In genomic region chr3:71646971-71647370, GRCh38 we compare ENCODE assay signal across 29 cellular contexts.
"Had no signal": no experiment of that assay in that cellular context is flagged by ENCODE, and none has a peak within 500 bp of the region (broad histone marks: within the 10 kb centered on the region; RNA-seq: fewer than 3 reads in every experiment).

No MANE protein-coding gene starts in this region.

- H3K27ac ChIP-seq: ascending aorta, brain microvascular endothelial cell, esophagus muscularis mucosa, foreskin keratinocyte, gastrocnemius medialis, heart left ventricle, VCaP had no signal

- H3K36me3 ChIP-seq: ascending aorta, brain microvascular endothelial cell, esophagus muscularis mucosa, gastrocnemius medialis, heart left ventricle had no signal

- DNase-seq: activated CD4-positive, alpha-beta memory T cell treated with anti-CD3 and anti-CD28 coated beads, Interleukin-2, amount 10 ng/mL, durations not matched to agents 7 days and 5 days; activated CD4-positive, alpha-beta T cell treated with anti-CD3 and anti-CD28 coated beads for 1 hour; activated CD4-positive, alpha-beta T cell treated with anti-CD3 and anti-CD28 coated beads for 4 hours; activated CD4-positive, alpha-beta T cell treated with anti-CD3 and anti-CD28 coated beads, Interleukin-2, amount 10 ng/mL, durations not matched to agents 7 days and 5 days; activated CD4-positive, alpha-beta T cell treated with anti-CD3 and anti-CD28 coated beads, Interleukin-2, amount 50 U/mL, for 4 hours; activated CD8-positive, alpha-beta memory T cell treated with anti-CD3 and anti-CD28 coated beads, Interleukin-2, amount 50 U/mL, for 48 hours; activated gamma-delta T cell; activated naive CD4-positive, alpha-beta T cell; activated naive CD4-positive, alpha-beta T cell treated with anti-CD3 and anti-CD28 coated beads, Interleukin-2, amount 10 ng/mL, durations not matched to agents 7 days and 5 days; activated naive CD8-positive, alpha-beta T cell treated with anti-CD3 and anti-CD28 coated beads, Interleukin-2, amount 10 ng/mL, durations not matched to agents 7 days and 5 days; activated T-cell treated with anti-CD3 and anti-CD28 coated beads for 4 hours; activated T-cell treated with anti-CD3 and anti-CD28 coated beads, Interleukin-2, amount 50 U/mL, for 24 hours; activated T-cell treated with anti-CD3 and anti-CD28 coated beads, Interleukin-2, amount 50 U/mL, for 72 hours; brain microvascular endothelial cell; cortex of kidney; dermis blood vessel endothelial cell; effector CD4-positive, alpha-beta T cell; effector memory CD8-positive, alpha-beta T cell; erythroblast; gastrocnemius medialis; glutamatergic neuron; heart left ventricle; T-helper 2 cell had no signal

- H3K4me3 ChIP-seq: ascending aorta, esophagus muscularis mucosa, gastrocnemius medialis, heart left ventricle had no signal

- H3K9me3 ChIP-seq: ascending aorta, esophagus muscularis mucosa, gastrocnemius medialis, heart left ventricle had no signal

- H3K4me1 ChIP-seq: ascending aorta, gastrocnemius medialis had no signal

- ATAC-seq: activated naive CD4-positive, alpha-beta T cell treated with anti-CD3 and anti-CD28 coated beads, Interleukin-2, amount 50 U/mL, for 72 hours; activated T-cell treated with anti-CD3 and anti-CD28 coated beads, Interleukin-2, amount 50 U/mL, for 72 hours; effector memory CD8-positive, alpha-beta T cell; gastrocnemius medialis; heart left ventricle; WTC11 had no signal

- H3K27me3 ChIP-seq: ascending aorta, brain microvascular endothelial cell, esophagus muscularis mucosa, foreskin keratinocyte, gastrocnemius medialis, heart left ventricle had no signal
